Comparison of ENCODE assay signal across 2 cellular contexts in the genomic region with DNA sequence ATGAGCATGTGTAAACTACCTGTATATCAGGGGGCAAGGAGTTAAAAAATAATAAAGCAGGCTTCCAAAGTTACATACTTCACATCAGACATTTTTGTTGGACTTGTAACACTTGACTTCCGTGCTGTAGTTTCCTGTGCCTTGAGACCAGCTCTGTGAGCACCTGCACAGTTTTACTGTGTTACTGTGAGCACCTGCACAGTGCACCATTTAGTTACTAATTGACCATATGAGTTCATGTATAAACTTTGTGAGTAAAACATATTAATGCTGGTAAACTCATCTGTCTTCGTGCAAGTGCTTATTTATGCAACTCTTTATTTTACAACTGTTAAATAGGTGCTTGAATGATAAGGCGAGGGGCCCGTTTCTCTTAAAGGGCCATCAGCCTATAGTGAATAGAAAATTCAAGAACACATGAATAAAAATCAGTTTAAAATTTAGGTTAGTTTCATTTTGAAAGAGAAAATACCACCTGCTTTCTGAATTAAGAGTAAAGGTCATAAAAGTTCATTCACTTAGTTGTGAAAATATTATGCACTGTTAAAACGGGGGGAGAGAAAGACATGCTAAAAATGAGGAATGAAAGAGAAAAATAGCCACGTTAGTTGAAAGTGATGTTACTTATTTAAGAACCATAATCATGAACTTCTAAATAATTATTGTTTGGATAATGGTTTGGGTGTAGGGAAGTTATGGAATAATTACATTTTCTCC.
TF ChIP-seq lines count a peak whose summit lies in the region.

No MANE protein-coding gene starts in this region.

TF ChIP-seq in endothelial cell of umbilical vein, 7 proteins besides CTCF, POLR2A, EP300 and RAD21 (continued from another document):
- no peak for TF ChIP-seq MYC (IDR thresholded peaks at IDR 0.05; ENCODE audit: low read depth, low read length)
- TF ChIP-seq FOS (IDR thresholded peaks at IDR 0.05; ENCODE audit: borderline replicate concordance, insufficient read depth, low read length), result no peak
- no peak for TF ChIP-seq JUN (IDR thresholded peaks at IDR 0.05; ENCODE audit: borderline replicate concordance, insufficient read depth, insufficient read length, low read depth)
- no peak for TF ChIP-seq GATA2 (IDR thresholded peaks at IDR 0.05; ENCODE audit: insufficient read depth, insufficient read length, low read depth, low read length)
- TF ChIP-seq, protein P1, sequence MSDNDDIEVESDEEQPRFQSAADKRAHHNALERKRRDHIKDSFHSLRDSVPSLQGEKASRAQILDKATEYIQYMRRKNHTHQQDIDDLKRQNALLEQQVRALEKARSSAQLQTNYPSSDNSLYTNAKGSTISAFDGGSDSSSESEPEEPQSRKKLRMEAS (IDR thresholded peaks at IDR 0.05; ENCODE audit: insufficient read depth, insufficient read length), result no peak

TF ChIP-seq in GM23338, 12 proteins besides CTCF, POLR2A, EP300 and RAD21 (continued from another document):
- TF ChIP-seq, protein P2, sequence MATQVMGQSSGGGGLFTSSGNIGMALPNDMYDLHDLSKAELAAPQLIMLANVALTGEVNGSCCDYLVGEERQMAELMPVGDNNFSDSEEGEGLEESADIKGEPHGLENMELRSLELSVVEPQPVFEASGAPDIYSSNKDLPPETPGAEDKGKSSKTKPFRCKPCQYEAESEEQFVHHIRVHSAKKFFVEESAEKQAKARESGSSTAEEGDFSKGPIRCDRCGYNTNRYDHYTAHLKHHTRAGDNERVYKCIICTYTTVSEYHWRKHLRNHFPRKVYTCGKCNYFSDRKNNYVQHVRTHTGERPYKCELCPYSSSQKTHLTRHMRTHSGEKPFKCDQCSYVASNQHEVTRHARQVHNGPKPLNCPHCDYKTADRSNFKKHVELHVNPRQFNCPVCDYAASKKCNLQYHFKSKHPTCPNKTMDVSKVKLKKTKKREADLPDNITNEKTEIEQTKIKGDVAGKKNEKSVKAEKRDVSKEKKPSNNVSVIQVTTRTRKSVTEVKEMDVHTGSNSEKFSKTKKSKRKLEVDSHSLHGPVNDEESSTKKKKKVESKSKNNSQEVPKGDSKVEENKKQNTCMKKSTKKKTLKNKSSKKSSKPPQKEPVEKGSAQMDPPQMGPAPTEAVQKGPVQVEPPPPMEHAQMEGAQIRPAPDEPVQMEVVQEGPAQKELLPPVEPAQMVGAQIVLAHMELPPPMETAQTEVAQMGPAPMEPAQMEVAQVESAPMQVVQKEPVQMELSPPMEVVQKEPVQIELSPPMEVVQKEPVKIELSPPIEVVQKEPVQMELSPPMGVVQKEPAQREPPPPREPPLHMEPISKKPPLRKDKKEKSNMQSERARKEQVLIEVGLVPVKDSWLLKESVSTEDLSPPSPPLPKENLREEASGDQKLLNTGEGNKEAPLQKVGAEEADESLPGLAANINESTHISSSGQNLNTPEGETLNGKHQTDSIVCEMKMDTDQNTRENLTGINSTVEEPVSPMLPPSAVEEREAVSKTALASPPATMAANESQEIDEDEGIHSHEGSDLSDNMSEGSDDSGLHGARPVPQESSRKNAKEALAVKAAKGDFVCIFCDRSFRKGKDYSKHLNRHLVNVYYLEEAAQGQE (IDR thresholded peaks at IDR 0.05; ENCODE audit: unreplicated experiment), result no peak
- no peak for TF ChIP-seq CREB1 (CRISPR knock-in tag; IDR thresholded peaks at IDR 0.05; ENCODE audit: low read depth)
- TF ChIP-seq NANOG (IDR thresholded peaks at IDR 0.05; ENCODE audit: borderline replicate concordance), result no peak
- no peak for TF ChIP-seq ZNF331 (CRISPR knock-in tag; IDR thresholded peaks at IDR 0.05; ENCODE audit: low read depth)
- TF ChIP-seq EZH2phosphoT487 (IDR thresholded peaks at IDR 0.05; ENCODE audit: unreplicated experiment), result no peak
- TF ChIP-seq, protein P3, sequence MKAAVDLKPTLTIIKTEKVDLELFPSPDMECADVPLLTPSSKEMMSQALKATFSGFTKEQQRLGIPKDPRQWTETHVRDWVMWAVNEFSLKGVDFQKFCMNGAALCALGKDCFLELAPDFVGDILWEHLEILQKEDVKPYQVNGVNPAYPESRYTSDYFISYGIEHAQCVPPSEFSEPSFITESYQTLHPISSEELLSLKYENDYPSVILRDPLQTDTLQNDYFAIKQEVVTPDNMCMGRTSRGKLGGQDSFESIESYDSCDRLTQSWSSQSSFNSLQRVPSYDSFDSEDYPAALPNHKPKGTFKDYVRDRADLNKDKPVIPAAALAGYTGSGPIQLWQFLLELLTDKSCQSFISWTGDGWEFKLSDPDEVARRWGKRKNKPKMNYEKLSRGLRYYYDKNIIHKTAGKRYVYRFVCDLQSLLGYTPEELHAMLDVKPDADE (IDR thresholded peaks at IDR 0.05), result no peak
- no peak for TF ChIP-seq POLR2AphosphoS5 (IDR thresholded peaks at IDR 0.05; ENCODE audit: low read depth)
- TF ChIP-seq ZNF114 (CRISPR knock-in tag; IDR thresholded peaks at IDR 0.05), result no peak
- no peak for TF ChIP-seq STAT1 (IDR thresholded peaks at IDR 0.05; ENCODE audit: unreplicated experiment)
- TF ChIP-seq, protein P4, sequence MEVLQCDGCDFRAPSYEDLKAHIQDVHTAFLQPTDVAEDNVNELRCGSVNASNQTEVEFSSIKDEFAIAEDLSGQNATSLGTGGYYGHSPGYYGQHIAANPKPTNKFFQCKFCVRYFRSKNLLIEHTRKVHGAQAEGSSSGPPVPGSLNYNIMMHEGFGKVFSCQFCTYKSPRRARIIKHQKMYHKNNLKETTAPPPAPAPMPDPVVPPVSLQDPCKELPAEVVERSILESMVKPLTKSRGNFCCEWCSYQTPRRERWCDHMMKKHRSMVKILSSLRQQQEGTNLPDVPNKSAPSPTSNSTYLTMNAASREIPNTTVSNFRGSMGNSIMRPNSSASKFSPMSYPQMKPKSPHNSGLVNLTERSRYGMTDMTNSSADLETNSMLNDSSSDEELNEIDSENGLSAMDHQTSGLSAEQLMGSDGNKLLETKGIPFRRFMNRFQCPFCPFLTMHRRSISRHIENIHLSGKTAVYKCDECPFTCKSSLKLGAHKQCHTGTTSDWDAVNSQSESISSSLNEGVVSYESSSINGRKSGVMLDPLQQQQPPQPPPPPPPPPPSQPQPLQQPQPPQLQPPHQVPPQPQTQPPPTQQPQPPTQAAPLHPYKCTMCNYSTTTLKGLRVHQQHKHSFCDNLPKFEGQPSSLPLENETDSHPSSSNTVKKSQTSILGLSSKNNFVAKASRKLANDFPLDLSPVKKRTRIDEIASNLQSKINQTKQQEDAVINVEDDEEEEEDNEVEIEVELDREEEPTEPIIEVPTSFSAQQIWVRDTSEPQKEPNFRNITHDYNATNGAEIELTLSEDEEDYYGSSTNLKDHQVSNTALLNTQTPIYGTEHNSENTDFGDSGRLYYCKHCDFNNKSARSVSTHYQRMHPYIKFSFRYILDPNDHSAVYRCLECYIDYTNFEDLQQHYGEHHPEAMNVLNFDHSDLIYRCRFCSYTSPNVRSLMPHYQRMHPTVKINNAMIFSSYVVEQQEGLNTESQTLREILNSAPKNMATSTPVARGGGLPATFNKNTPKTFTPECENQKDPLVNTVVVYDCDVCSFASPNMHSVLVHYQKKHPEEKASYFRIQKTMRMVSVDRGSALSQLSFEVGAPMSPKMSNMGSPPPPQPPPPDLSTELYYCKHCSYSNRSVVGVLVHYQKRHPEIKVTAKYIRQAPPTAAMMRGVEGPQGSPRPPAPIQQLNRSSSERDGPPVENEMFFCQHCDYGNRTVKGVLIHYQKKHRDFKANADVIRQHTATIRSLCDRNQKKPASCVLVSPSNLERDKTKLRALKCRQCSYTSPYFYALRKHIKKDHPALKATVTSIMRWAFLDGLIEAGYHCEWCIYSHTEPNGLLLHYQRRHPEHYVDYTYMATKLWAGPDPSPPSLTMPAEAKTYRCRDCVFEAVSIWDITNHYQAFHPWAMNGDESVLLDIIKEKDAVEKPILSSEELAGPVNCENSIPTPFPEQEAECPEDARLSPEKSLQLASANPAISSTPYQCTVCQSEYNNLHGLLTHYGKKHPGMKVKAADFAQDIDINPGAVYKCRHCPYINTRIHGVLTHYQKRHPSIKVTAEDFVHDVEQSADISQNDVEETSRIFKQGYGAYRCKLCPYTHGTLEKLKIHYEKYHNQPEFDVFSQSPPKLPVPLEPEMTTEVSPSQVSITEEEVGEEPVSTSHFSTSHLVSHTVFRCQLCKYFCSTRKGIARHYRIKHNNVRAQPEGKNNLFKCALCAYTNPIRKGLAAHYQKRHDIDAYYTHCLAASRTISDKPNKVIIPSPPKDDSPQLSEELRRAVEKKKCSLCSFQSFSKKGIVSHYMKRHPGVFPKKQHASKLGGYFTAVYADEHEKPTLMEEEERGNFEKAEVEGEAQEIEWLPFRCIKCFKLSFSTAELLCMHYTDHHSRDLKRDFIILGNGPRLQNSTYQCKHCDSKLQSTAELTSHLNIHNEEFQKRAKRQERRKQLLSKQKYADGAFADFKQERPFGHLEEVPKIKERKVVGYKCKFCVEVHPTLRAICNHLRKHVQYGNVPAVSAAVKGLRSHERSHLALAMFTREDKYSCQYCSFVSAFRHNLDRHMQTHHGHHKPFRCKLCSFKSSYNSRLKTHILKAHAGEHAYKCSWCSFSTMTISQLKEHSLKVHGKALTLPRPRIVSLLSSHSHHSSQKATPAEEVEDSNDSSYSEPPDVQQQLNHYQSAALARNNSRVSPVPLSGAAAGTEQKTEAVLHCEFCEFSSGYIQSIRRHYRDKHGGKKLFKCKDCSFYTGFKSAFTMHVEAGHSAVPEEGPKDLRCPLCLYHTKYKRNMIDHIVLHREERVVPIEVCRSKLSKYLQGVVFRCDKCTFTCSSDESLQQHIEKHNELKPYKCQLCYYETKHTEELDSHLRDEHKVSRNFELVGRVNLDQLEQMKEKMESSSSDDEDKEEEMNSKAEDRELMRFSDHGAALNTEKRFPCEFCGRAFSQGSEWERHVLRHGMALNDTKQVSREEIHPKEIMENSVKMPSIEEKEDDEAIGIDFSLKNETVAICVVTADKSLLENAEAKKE (CRISPR knock-in tag; IDR thresholded peaks at IDR 0.05), result no peak
- TF ChIP-seq EZH2 (IDR thresholded peaks at IDR 0.05; ENCODE audit: low read depth, unreplicated experiment), result no peak
